In genomic region chr13:110305001-110305400, GRCh38 we compare ENCODE assay signal across 16 cellular contexts. TPM values are rescaled to one million over a fixed set of nuclear protein-coding genes. Genes with fewer than 3 reads are reported as not detected.
DNase-seq lines count a peak whose midpoint lies in the region; TF ChIP-seq lines count a peak whose summit lies in the region.
"Had no signal": no experiment of that assay in that cellular context is flagged by ENCODE, and none has a peak within 500 bp of the region (broad histone marks: within the 10 kb centered on the region; RNA-seq: fewer than 3 reads in every experiment).

No MANE protein-coding gene starts in this region.

- H3K4me1 Mint-ChIP-seq in mesothelial cell of epicardium = peaks cover 64% of the 10 kb centered on the region

- peak overlapping the region; percentile 65 for H3K4me3 Mint-ChIP-seq in mesothelial cell of epicardium
- H3K4me3 Mint-ChIP-seq: activated B cell treated with CpG ODN at 0.5 μM for 24 hours had no signal

- peaks cover 2% of the 10 kb centered on the region for H3K36me3 Mint-ChIP-seq in mesothelial cell of epicardium

- no peak for DNase-seq in mesothelial cell of epicardium (ENCODE audit: low spot score in 2 of 2, unreplicated experiment in 2 of 2)
- no peak for DNase-seq in COR-L47 (lab: John Stamatoyannopoulos, UW)
- DNase-seq in middle frontal gyrus (ENCODE audit: extremely low spot score, low spot score) = no peak
- no peak for DNase-seq in NK-92 (lab: John Stamatoyannopoulos, UW; ENCODE audit: unreplicated experiment)
- no peak for DNase-seq in NOMO-1 treated with DMSO at 0.1 percent for 48 hours (lab: John Stamatoyannopoulos, UW; ENCODE audit: unreplicated experiment)
- DNase-seq: activated B cell treated with CpG ODN at 0.5 μM for 24 hours; activated T-cell treated with anti-CD3 and anti-CD28 coated beads, Interleukin-2, amount 50 U/mL, for 48 hours; hypothalamus; naive thymus-derived CD8-positive, alpha-beta T cell; NCI-H446 treated with DMSO at 0.1 percent for 48 hours; SHP77; stimulated activated CD4-positive, alpha-beta T cell treated with anti-CD3 and anti-CD28 coated beads, Interleukin-4, amount 100 ng/mL, for 24 hours; substantia nigra had no signal

- H3K9me3 ChIP-seq in HUES64 (ENCODE audit: insufficient read depth, low read depth, low read length) = no peaks in the 10 kb centered on the region
- no peaks in the 10 kb centered on the region for H3K9me3 ChIP-seq in duodenal mucosa (ENCODE audit: control insufficient read depth in 1 of 2, low read length in 2 of 2)
- H3K9me3 ChIP-seq in subcutaneous abdominal adipose tissue (ENCODE audit: control insufficient read depth in 5 of 5, low read length in 5 of 5) = no peaks in the 10 kb centered on the region

- no peaks in the 10 kb centered on the region for H3K9me3 Mint-ChIP-seq in mesothelial cell of epicardium
- H3K9me3 Mint-ChIP-seq: activated B cell treated with CpG ODN at 0.5 μM for 24 hours; naive thymus-derived CD8-positive, alpha-beta T cell had no signal

- H3K4me3 ChIP-seq in HUES64 (ENCODE audit: low read length) (peak overlapping the region; percentile 75; the same call in 1 of the 2 replicates), duodenal mucosa (ENCODE audit: low read depth in 1 of 2, low read length in 2 of 2) (peak overlapping the region in 1 of 2 donors; percentile 58), subcutaneous abdominal adipose tissue (ENCODE audit: low read depth in 1 of 5, low read length in 5 of 5) (peak overlapping the region; percentile 94 to 99 (median 97))

- H3K27me3 Mint-ChIP-seq in mesothelial cell of epicardium (ENCODE audit: low read depth) = no peaks in the 10 kb centered on the region

- H3K27ac ChIP-seq in HUES64 (ENCODE audit: low read depth, low read length) (no peak overlapping the region), duodenal mucosa (ENCODE audit: low read depth, low read length) (peak overlapping the region; percentile 45), subcutaneous abdominal adipose tissue (ENCODE audit: low read depth, low read length) (peak overlapping the region; percentile 99)

- peaks cover 4% of the 10 kb centered on the region; the same call in 1 of the 2 replicates for H3K36me3 ChIP-seq in HUES64 (ENCODE audit: insufficient read depth, low read length)
- peaks cover 0 to 4% of the 10 kb centered on the region in 2 donors for H3K36me3 ChIP-seq in duodenal mucosa (ENCODE audit: control insufficient read depth in 1 of 2, insufficient read depth in 2 of 2, low read length in 2 of 2)
- peaks cover 0 to 26% (median 5%) of the 10 kb centered on the region in 5 donors for H3K36me3 ChIP-seq in subcutaneous abdominal adipose tissue (ENCODE audit: control insufficient read depth in 5 of 5, insufficient read depth in 5 of 5, low read length in 5 of 5)

- H3K9ac ChIP-seq in HUES64 (ENCODE audit: low read depth, low read length) (no peak overlapping the region), duodenal mucosa (ENCODE audit: low read depth in 1 of 2, low read length in 2 of 2) (peak overlapping the region in 1 of 2 donors; percentile 9), subcutaneous abdominal adipose tissue (ENCODE audit: low read length in 5 of 5) (peak overlapping the region; percentile 90 to 97 (median 95))

- H3K27ac Mint-ChIP-seq in mesothelial cell of epicardium = no peak overlapping the region
- H3K27ac Mint-ChIP-seq: activated B cell treated with CpG ODN at 0.5 μM for 24 hours had no signal

- peaks cover 21% of the 10 kb centered on the region for H3K4me1 ChIP-seq in HUES64 (ENCODE audit: insufficient read depth, low read length)
- H3K4me1 ChIP-seq in duodenal mucosa (ENCODE audit: control insufficient read depth in 1 of 2, insufficient read depth in 2 of 2, low read length in 2 of 2) = peaks cover 8 to 14% of the 10 kb centered on the region in 2 donors
- H3K4me1 ChIP-seq in subcutaneous abdominal adipose tissue (ENCODE audit: control insufficient read depth in 5 of 5, insufficient read depth in 5 of 5, low read length in 5 of 5) = peaks cover 28 to 86% (median 71%) of the 10 kb centered on the region in 5 donors

- TF ChIP-seq CTCF in mesothelial cell of epicardium (IDR thresholded peaks at IDR 0.05; ENCODE audit: unreplicated experiment) = no peak

- H3K27me3 ChIP-seq in HUES64 (ENCODE audit: insufficient read depth, low read length) = peaks cover 20% of the 10 kb centered on the region
- H3K27me3 ChIP-seq in duodenal mucosa (ENCODE audit: control insufficient read depth in 1 of 2, insufficient read depth in 2 of 2, low read length in 2 of 2) = peaks cover 25 to 37% of the 10 kb centered on the region in 2 donors
- peaks cover 0 to 10% (median 0%) of the 10 kb centered on the region in 5 donors for H3K27me3 ChIP-seq in subcutaneous abdominal adipose tissue (ENCODE audit: control insufficient read depth in 5 of 5, insufficient read depth in 4 of 5, low read length in 5 of 5)

- 90% methylated on average over 4 of the region's 4 CpGs for WGBS in HUES64

RNA-seq across cellular contexts. Expression of gene COL4A1, which starts 2.0 kb away (rescaled TPM):
- 54.7 TPM for polyA plus RNA-seq in HUES64 (2013, experiment 1 of 2)
- polyA plus RNA-seq in HUES64 (2013, experiment 2 of 2) = 65.4 TPM
- total RNA-seq in mesothelial cell of epicardium = 341 to 362 TPM (median 347 TPM) in 3 replicates
- total RNA-seq: activated B cell treated with CpG ODN at 0.5 μM for 24 hours; naive thymus-derived CD8-positive, alpha-beta T cell had no signal
- polyA plus RNA-seq: naive thymus-derived CD8-positive, alpha-beta T cell had no signal

RNA-seq across cellular contexts. Expression of gene COL4A2, which starts 2.1 kb away (rescaled TPM):
- 57.2 TPM for polyA plus RNA-seq in HUES64 (2013, experiment 1 of 2)
- 87.0 TPM for polyA plus RNA-seq in HUES64 (2013, experiment 2 of 2)
- 432 to 469 TPM (median 449 TPM) in 3 replicates for total RNA-seq in mesothelial cell of epicardium
- total RNA-seq: activated B cell treated with CpG ODN at 0.5 μM for 24 hours; naive thymus-derived CD8-positive, alpha-beta T cell had no signal
- polyA plus RNA-seq: naive thymus-derived CD8-positive, alpha-beta T cell had no signal
